Comparison of ENCODE assay signal across 8 cellular contexts in the genomic region with DNA sequence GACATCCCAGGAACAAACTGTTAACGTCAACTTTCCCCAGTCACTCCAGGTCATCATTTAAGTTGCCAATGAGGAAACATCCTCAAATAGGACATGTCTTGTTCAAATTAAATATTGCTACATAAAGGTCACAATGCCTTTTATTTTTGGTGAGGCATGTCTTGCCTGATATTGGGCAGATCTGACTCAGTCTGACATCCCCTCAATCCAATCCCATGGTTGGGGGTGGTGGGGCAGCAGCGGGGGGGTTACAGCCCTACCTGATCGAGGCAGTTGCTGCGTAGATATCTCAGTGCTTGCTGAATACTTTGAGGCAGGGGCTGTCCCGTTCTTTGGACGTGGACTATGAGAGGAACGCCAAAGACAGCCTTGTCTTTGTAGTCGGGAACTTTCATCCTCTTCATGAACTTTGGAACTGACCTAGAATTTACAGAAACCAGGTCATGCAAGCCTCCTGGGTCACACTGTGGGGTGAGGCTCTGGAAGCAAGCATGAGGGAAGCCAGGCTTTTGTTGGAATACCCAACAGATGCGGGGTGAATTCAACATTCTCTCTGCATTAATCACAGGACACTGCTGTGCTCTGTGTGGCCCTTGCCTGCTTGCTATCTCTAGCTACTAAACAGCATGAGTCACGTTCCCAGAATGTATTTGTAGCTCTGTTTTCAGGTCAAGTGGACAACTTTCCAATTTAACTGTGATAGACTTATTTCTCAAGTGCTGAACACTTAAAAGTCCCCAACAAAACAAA.
A peak's percentile ranks its signal among the peaks of the same experiment; 100 is the strongest.
DNase-seq lines count a peak whose midpoint lies in the region; ATAC-seq, FAIRE-seq and TF ChIP-seq lines count a peak whose summit lies in the region.

No MANE protein-coding gene starts in this region.

- ATAC-seq in GM19452 (IDR thresholded peaks at IDR 0.05; ENCODE audit: unreplicated experiment): no peak

- peak overlapping the region; percentile 86 for H3K27ac ChIP-seq in subcutaneous abdominal adipose tissue (ENCODE audit: low read depth, low read length)

- H3K27me3 ChIP-seq in subcutaneous abdominal adipose tissue (ENCODE audit: control insufficient read depth in 5 of 5, insufficient read depth in 4 of 5, low read length in 5 of 5): no peaks in the 10 kb centered on the region

- in situ Hi-C loops in astrocyte of the cerebellum (cut with HindIII; ENCODE audit: low sequenced_read_pairs): no loop called here
- in situ Hi-C loops in GM13976 (cut with MboI; ENCODE audit: low sequenced_read_pairs, unreplicated experiment): no loop called here

- no peak overlapping the region for H3K4me3 ChIP-seq in astrocyte of the cerebellum (ENCODE audit: low read depth, low read length)
- peak overlapping the region in 1 of 5 donors; percentile 4 for H3K4me3 ChIP-seq in subcutaneous abdominal adipose tissue (ENCODE audit: low read depth in 1 of 5, low read length in 5 of 5)

- peaks cover 13 to 60% (median 44%) of the 10 kb centered on the region in 5 donors for H3K36me3 ChIP-seq in subcutaneous abdominal adipose tissue (ENCODE audit: control insufficient read depth in 5 of 5, insufficient read depth in 5 of 5, low read length in 5 of 5)

- DNase-seq in HK-2 (ENCODE audit: unreplicated experiment) (peak; percentile 52), astrocyte of the cerebellum (ENCODE audit: low read depth) (peak; percentile 92), GM13976 (ENCODE audit: low spot score) (no peak), globus pallidus (ENCODE audit: low spot score) (no peak), KG1 (lab: John Stamatoyannopoulos, UW) (no peak)

- peak overlapping the region in 1 of 5 donors; percentile 58 for H3K9ac ChIP-seq in subcutaneous abdominal adipose tissue (ENCODE audit: low read length in 5 of 5)

- peak; percentile 93 for FAIRE-seq in islet of Langerhans (lab: Jason Lieb, UNC)

- H3K9me3 ChIP-seq in subcutaneous abdominal adipose tissue (ENCODE audit: control insufficient read depth in 5 of 5, low read length in 5 of 5): no peaks in the 10 kb centered on the region

- H3K4me1 ChIP-seq in subcutaneous abdominal adipose tissue (ENCODE audit: control insufficient read depth in 5 of 5, insufficient read depth in 5 of 5, low read length in 5 of 5): peaks cover 0 to 49% (median 40%) of the 10 kb centered on the region in 5 donors

- no peak for TF ChIP-seq CTCF in astrocyte of the cerebellum (IDR thresholded peaks at IDR 0.05; ENCODE audit: low read depth, low read length, missing control alignments)
- no peak for TF ChIP-seq CTCF in GM13976 (IDR thresholded peaks at IDR 0.05; ENCODE audit: borderline replicate concordance, control extremely low read depth, extremely low read depth, insufficient read depth, missing control alignments)

Comparison
In these comparisons a context has a peak if more than half of its experiments do, and no peak if none do; other contexts are left out.
1. DNase-seq: peak in HK-2 (single experiment) and astrocyte of the cerebellum (single experiment); none in GM13976 (single experiment), globus pallidus (single experiment) and KG1 (single experiment).